ENCODE assay signal across 14 cellular contexts in genomic region chr1:192543445-192543844, GRCh38. TPM values are rescaled to one million over a fixed set of nuclear protein-coding genes. Genes with fewer than 3 reads are reported as not detected.
"Had no signal": no experiment of that assay in that cellular context is flagged by ENCODE, and none has a peak within 500 bp of the region (broad histone marks: within the 10 kb centered on the region; RNA-seq: fewer than 3 reads in every experiment).

No MANE protein-coding gene starts in this region.

- ATAC-seq: gastrocnemius medialis, left ventricle myocardium superior had no signal

- H3K9me3 Mint-ChIP-seq: activated naive CD4-positive, alpha-beta T cell treated with anti-CD3 and anti-CD28 coated beads for 36 hours had no signal

- H3K27ac Mint-ChIP-seq: activated naive CD4-positive, alpha-beta T cell treated with anti-CD3 and anti-CD28 coated beads for 36 hours had no signal

- H3K9me3 ChIP-seq: colonic mucosa, gastrocnemius medialis, right atrium auricular region, thyroid gland, uterus had no signal

- DNase-seq: activated naive CD4-positive, alpha-beta T cell treated with anti-CD3 and anti-CD28 coated beads for 36 hours; colonic mucosa; effector CD4-positive, alpha-beta T cell; gastrocnemius medialis; kidney; left ventricle myocardium superior; mesenchymal stem cell; posterior cingulate gyrus; small intestine; T1000; thyroid gland; uterus had no signal

- H3K4me3 Mint-ChIP-seq: activated naive CD4-positive, alpha-beta T cell treated with anti-CD3 and anti-CD28 coated beads for 36 hours had no signal

RNA-seq across cellular contexts. Expression of gene RGS1, which starts 32.1 kb away (rescaled TPM):
- total RNA-seq: astrocyte had no signal
